ENCODE assay signal across 17 cellular contexts in the genomic region with DNA sequence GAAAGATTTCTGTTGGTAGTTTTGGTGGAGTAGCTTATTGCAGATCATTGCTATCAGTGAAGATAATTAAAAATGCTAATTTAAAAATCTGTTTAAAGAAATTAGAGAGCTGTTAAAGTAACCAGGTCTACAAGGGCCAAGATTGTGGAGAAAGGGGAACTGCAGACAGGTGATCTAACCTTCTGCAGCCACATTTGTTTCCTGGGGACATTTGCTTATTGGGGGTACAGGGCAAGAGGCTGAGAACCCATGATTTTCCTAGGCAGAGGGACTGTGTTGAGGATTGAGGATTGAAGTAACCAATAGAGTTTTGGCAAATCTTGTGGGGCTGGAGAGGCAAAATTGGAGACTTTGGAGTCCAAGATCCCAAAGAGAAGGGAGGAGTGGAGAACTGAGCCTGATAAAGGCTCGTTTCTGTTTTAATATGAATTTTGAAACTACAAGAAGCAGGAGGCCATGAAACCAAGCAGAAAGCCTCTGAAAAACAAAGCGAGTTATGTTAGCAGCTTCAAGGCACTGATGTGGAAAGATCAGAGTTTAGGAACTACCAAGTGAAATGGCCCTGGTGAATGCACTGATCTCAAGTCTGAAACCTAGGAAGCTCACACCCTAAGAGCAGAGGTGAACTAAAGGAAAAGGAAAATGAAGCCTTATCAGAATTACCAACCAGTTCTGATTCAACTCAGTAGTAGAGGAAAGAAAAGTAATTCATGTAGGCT.
DNase-seq lines count a peak whose midpoint lies in the region; ATAC-seq, FAIRE-seq and TF ChIP-seq lines count a peak whose summit lies in the region.
"Had no signal": no experiment of that assay in that cellular context is flagged by ENCODE, and none has a peak within 500 bp of the region (broad histone marks: within the 10 kb centered on the region; RNA-seq: fewer than 3 reads in every experiment).

No MANE protein-coding gene starts in this region.

- intact Hi-C loops in left colon (cut with DNase I, micrococcal nuclease) = no loop called here

- TF ChIP-seq CTCF in GM13977 (IDR thresholded peaks at IDR 0.05; ENCODE audit: extremely low read depth, insufficient read depth, missing control alignments) = no peak

- no peak for DNase-seq in GM12891 (ENCODE audit: insufficient read length, low spot score)
- no peak for DNase-seq in left colon
- DNase-seq in GM13977 (ENCODE audit: low spot score) = no peak
- no peak for DNase-seq in D341Med (ENCODE audit: low spot score)
- DNase-seq in C1 segment of cervical spinal cord (lab: John Stamatoyannopoulos, UW) = no peak
- DNase-seq: 8988T, MG63, NCI-H1092 treated with DMSO at 0.1 percent for 48 hours, NCI-H1694 treated with DMSO at 0.1 percent for 48 hours, NCI-H2171, NCI-H446 treated with DMSO at 0.1 percent for 48 hours, NCI-H748 treated with DMSO at 0.1 percent for 48 hours, SK-N-SH had no signal

- FAIRE-seq in GM12891 (lab: Jason Lieb, UNC) = no peak
- FAIRE-seq: H54 had no signal

- in situ Hi-C loops in GM13977 (cut with MboI; ENCODE audit: low pct_unique_long_range_greater_than_20kb, low sequenced_read_pairs, unreplicated experiment) = no loop called here

- no peak for TF ChIP-seq POLR2A in GM12891 (IDR thresholded peaks at IDR 0.05; ENCODE audit: low read depth, low read length)

- ATAC-seq in GM19351 (IDR thresholded peaks at IDR 0.05; ENCODE audit: unreplicated experiment) (peak; percentile 54), HG02884 (IDR thresholded peaks at IDR 0.05; ENCODE audit: unreplicated experiment) (peak; percentile 64), HG03575 (IDR thresholded peaks at IDR 0.05; ENCODE audit: extremely low read depth, insufficient number of reproducible peaks, low FRiP score, unreplicated experiment) (peak; percentile 32), left colon (no peak)

TF ChIP-seq in GM12891, 5 proteins besides CTCF, POLR2A, EP300 and RAD21:
- TF ChIP-seq SPI1 (IDR thresholded peaks at IDR 0.05; ENCODE audit: low read depth, low read length) = peak; percentile 25; the same call in 1 of the 2 replicates
- no peak for TF ChIP-seq PAX5 (IDR thresholded peaks at IDR 0.05; ENCODE audit: insufficient read depth, low read length, severe bottlenecking)
TF ChIP-seq in GM12891: peak in this region for 1.
